In the genomic region with DNA sequence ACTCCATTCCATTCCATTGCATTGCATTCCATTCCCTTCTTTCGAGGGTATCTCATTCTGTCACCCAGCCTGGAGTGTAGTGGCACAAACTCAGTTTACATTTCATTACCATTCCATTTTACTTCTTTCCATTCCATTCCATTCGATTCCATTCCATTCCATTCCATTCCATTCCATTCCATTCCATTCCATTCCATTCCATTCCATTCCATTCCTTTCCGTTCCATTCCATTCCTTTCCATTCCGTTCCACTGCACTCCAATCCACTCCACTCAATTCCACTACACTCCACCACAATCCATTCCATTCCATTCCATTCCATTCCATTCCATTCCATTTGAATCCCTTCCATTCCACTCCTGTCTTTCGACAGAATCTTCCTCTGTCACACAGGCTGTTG, we compare ENCODE assay signal across 8 cellular contexts.
DNase-seq lines count a peak whose midpoint lies in the region; ATAC-seq and TF ChIP-seq lines count a peak whose summit lies in the region.
"Not testable (repeated sequence)": the region's sequence is repeated elsewhere in the genome, so short reads cannot be mapped to it uniquely, and the experiment has no call there.

No MANE protein-coding gene starts in this region.

- H3K4me3 Mint-ChIP-seq in central memory CD8-positive, alpha-beta T cell: not testable (repeated sequence)

- H3K36me3 Mint-ChIP-seq in central memory CD8-positive, alpha-beta T cell (ENCODE audit: insufficient read depth): not testable (repeated sequence)

- peaks cover 86% of the 10 kb centered on the region for H3K9me3 Mint-ChIP-seq in central memory CD8-positive, alpha-beta T cell

- intact Hi-C loops in Right ventricle myocardium inferior (cut with DNase I); mucosa of descending colon (cut with DNase I, micrococcal nuclease); psoas muscle (cut with DNase I); aorta (cut with DNase I): not testable (repeated sequence)

- not testable (repeated sequence) for H3K27ac ChIP-seq in iPS-20b (ENCODE audit: low read length); psoas muscle; aorta (ENCODE audit: low read depth in 1 of 2, low read length in 2 of 2)

- H3K27me3 ChIP-seq in iPS-20b (ENCODE audit: insufficient read depth, low read length); psoas muscle (ENCODE audit: insufficient read depth in 3 of 3, low read length in 2 of 3); aorta (ENCODE audit: control insufficient read depth in 1 of 2, insufficient read depth in 2 of 2, low read length in 1 of 2): not testable (repeated sequence)

- not testable (repeated sequence) for TF ChIP-seq CTCF in mucosa of descending colon (IDR thresholded peaks at IDR 0.05); psoas muscle (IDR thresholded peaks at IDR 0.05)

- H3K27ac Mint-ChIP-seq in central memory CD8-positive, alpha-beta T cell (ENCODE audit: low read depth): not testable (repeated sequence)

- H3K9me3 ChIP-seq in iPS-20b (ENCODE audit: insufficient read depth, low read depth, low read length) (peaks cover 88% of the 10 kb centered on the region), mucosa of descending colon (peaks cover 27% of the 10 kb centered on the region)
- not testable (repeated sequence) for H3K9me3 ChIP-seq in psoas muscle; aorta (ENCODE audit: control insufficient read depth, low read length)

- WGBS in psoas muscle, 3 donors: 20 to 44% (median 39%) methylated on average over 3 to 5 of the region's 5 CpGs
- WGBS in aorta, 2 donors: 20 to 48% methylated on average over 3 to 5 of the region's 5 CpGs

- ATAC-seq in GM18517 (IDR thresholded peaks at IDR 0.05; ENCODE audit: unreplicated experiment): peak; percentile 61
- peak; percentile 95 for ATAC-seq in HG03097 (IDR thresholded peaks at IDR 0.05; ENCODE audit: low FRiP score, unreplicated experiment)
- peak; percentile 58 for ATAC-seq in central memory CD8-positive, alpha-beta T cell (replicated peaks; ENCODE audit: extremely low read depth, poor library complexity, severe bottlenecking)
- peak; percentile 84 for ATAC-seq in Right ventricle myocardium inferior
- peak; percentile 64 for ATAC-seq in mucosa of descending colon
- ATAC-seq in psoas muscle: peak in 3 of 4 donors; percentile 54 to 93 (median 77)
- peak; percentile 97 for ATAC-seq in aorta (ENCODE audit: low FRiP score)

- not testable (repeated sequence) for H3K4me1 ChIP-seq in iPS-20b (ENCODE audit: insufficient read depth, low read length); mucosa of descending colon (ENCODE audit: low read depth); psoas muscle; aorta (ENCODE audit: control insufficient read depth in 1 of 2, insufficient read depth in 2 of 2, low read length in 2 of 2)

- not testable (repeated sequence) for H3K27me3 Mint-ChIP-seq in central memory CD8-positive, alpha-beta T cell

- DNase-seq in central memory CD8-positive, alpha-beta T cell (ENCODE audit: low spot score in 2 of 2); Right ventricle myocardium inferior (ENCODE audit: missing footprints); mucosa of descending colon; psoas muscle; aorta: not testable (repeated sequence)

- H3K4me1 Mint-ChIP-seq in central memory CD8-positive, alpha-beta T cell: not testable (repeated sequence)

- H3K4me3 ChIP-seq in iPS-20b (ENCODE audit: low read length): 0 out of 2 replicates have a peak overlapping the region, but pooled peaks have one; percentile 22
- not testable (repeated sequence) for H3K4me3 ChIP-seq in mucosa of descending colon; psoas muscle; aorta (ENCODE audit: low read length in 2 of 2)

- H3K36me3 ChIP-seq in iPS-20b (ENCODE audit: insufficient read depth, low read depth, low read length); mucosa of descending colon (ENCODE audit: low read depth); psoas muscle (ENCODE audit: insufficient read depth in 1 of 2, low read depth in 1 of 2); aorta (ENCODE audit: control insufficient read depth in 1 of 2, insufficient read depth in 2 of 2, low read length in 1 of 2): not testable (repeated sequence)

- not testable (repeated sequence) for H3K9ac ChIP-seq in iPS-20b (ENCODE audit: low read depth, low read length)
